In the genomic region with DNA sequence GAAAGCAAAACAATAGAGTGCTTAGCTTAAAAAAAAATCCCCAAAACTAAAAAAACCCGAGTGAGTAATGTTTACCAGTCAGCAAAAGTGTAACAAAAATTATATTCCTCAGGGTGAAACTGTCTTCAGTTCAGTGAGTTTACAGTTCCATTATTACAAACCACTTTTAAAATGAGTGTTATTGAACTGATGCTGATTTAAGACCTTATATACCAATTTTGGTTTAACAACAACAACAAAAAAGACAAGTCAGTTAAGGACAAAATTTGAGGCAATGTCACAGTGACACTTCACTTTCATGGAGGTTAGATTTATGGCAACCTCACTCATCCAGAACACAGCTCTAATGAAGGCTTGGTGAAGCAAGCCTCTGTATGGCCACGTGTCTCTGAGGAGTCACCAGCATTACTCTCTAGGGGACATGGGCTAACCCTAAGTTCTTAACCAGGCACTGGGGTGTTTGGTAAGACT, we compare ENCODE assay signal across 12 cellular contexts.
DNase-seq lines count a peak whose midpoint lies in the region; ATAC-seq and TF ChIP-seq lines count a peak whose summit lies in the region.
"Had no signal": no experiment of that assay in that cellular context is flagged by ENCODE, and none has a peak within 500 bp of the region (broad histone marks: within the 10 kb centered on the region; RNA-seq: fewer than 3 reads in every experiment).

No MANE protein-coding gene starts in this region.

- no peak for TF ChIP-seq EP300 in ovary (IDR thresholded peaks at IDR 0.05)

- H3K4ac ChIP-seq in IMR-90 (ENCODE audit: low read depth, low read length), result 0 out of 2 replicates have a peak overlapping the region, but pooled peaks have one; percentile 1

- no peaks in the 10 kb centered on the region for H3K36me3 Mint-ChIP-seq in CD14-positive monocyte
- no peaks in the 10 kb centered on the region for H3K36me3 Mint-ChIP-seq in activated CD4-positive, alpha-beta T cell treated with anti-CD3 and anti-CD28 coated beads, Interleukin-2, amount 10 ng/mL, durations not matched to agents 7 days and 5 days (ENCODE audit: low read depth)

- TF ChIP-seq CTCF in GM12865 (IDR thresholded peaks at IDR 0.05; ENCODE audit: insufficient read depth, low read depth, low read length, missing control alignments) (no peak), IMR-90 (conservative IDR thresholded peaks at IDR 0.05; ENCODE audit: low read depth, low read length) (no peak), CD14-positive monocyte (IDR thresholded peaks at IDR 0.05) (no peak), ovary (IDR thresholded peaks at IDR 0.05) (no peak)

- POLR2A ChIA-PET in IMR-90 (lab: Charles Lee; ENCODE audit: unreplicated experiment), result no interaction called here
- POLR2A ChIA-PET in activated CD4-positive, alpha-beta T cell treated with anti-CD3 and anti-CD28 coated beads, Interleukin-2, amount 10 ng/mL, durations not matched to agents 7 days and 5 days (lab: Charles Lee), result no interaction called here

- no peaks in the 10 kb centered on the region for H3K27me3 Mint-ChIP-seq in CD14-positive monocyte (ENCODE audit: low read depth in 3 of 3)
- no peaks in the 10 kb centered on the region for H3K27me3 Mint-ChIP-seq in activated CD4-positive, alpha-beta T cell treated with anti-CD3 and anti-CD28 coated beads, Interleukin-2, amount 10 ng/mL, durations not matched to agents 7 days and 5 days

- H3K36me3 ChIP-seq in IMR-90 (ENCODE audit: control insufficient read depth, insufficient read depth, low read length) (no peaks in the 10 kb centered on the region), ovary (no peaks in the 10 kb centered on the region)
- H3K36me3 ChIP-seq: breast epithelium, left lung, uterus had no signal

- no peaks in the 10 kb centered on the region for H3K4me1 Mint-ChIP-seq in CD14-positive monocyte
- H3K4me1 Mint-ChIP-seq in activated CD4-positive, alpha-beta T cell treated with anti-CD3 and anti-CD28 coated beads, Interleukin-2, amount 10 ng/mL, durations not matched to agents 7 days and 5 days, result peaks cover 2% of the 10 kb centered on the region

- H3K9ac ChIP-seq in IMR-90 (ENCODE audit: low read depth, low read length), result no peak overlapping the region

- no peaks in the 10 kb centered on the region for H4K20me1 ChIP-seq in IMR-90 (ENCODE audit: insufficient read depth, low read length)

- H3K27ac ChIP-seq in IMR-90 (ENCODE audit: insufficient read depth, low read length), result no peak overlapping the region
- H3K27ac ChIP-seq in ovary, result no peak overlapping the region
- H3K27ac ChIP-seq: breast epithelium, left lung, uterus had no signal

- TF ChIP-seq POLR2A in IMR-90 (IDR thresholded peaks at IDR 0.05; ENCODE audit: low read depth, low read length) (no peak), ovary (IDR thresholded peaks at IDR 0.05) (no peak)

- H2BK120ac ChIP-seq in IMR-90 (ENCODE audit: low read depth, low read length), result peak overlapping the region; percentile 9; the same call in 1 of the 2 replicates

- H4K8ac ChIP-seq in IMR-90 (ENCODE audit: low read depth in 2 of 2, low read length in 2 of 2), result no peak overlapping the region

- DNase-seq in GM12865 (ENCODE audit: low read depth) (peak; percentile 60), IMR-90 (no peak), CD14-positive monocyte (ENCODE audit: low spot score) (no peak), ovary (no peak)
- DNase-seq in activated CD4-positive, alpha-beta T cell treated with anti-CD3 and anti-CD28 coated beads, Interleukin-2, amount 10 ng/mL, durations not matched to agents 7 days and 5 days, result no peak
- no peak for DNase-seq in effector CD8-positive, alpha-beta T cell (lab: John Stamatoyannopoulos, UW)
- DNase-seq: left lung, NCI-H2227 treated with DMSO at 0.1 percent for 48 hours, uterus had no signal

- no peak overlapping the region for H3K4me3 Mint-ChIP-seq in CD14-positive monocyte
- H3K4me3 Mint-ChIP-seq in activated CD4-positive, alpha-beta T cell treated with anti-CD3 and anti-CD28 coated beads, Interleukin-2, amount 10 ng/mL, durations not matched to agents 7 days and 5 days, result no peak overlapping the region

- in situ Hi-C loops in IMR-90 (cut with MboI; ENCODE audit: low sequenced_read_pairs), result no loop called here

- TF ChIP-seq RAD21 in IMR-90 (IDR thresholded peaks at IDR 0.05; ENCODE audit: low read length), result no peak

- H3K9me1 ChIP-seq in IMR-90 (ENCODE audit: insufficient read depth, low read length), result no peaks in the 10 kb centered on the region

- H2AK5ac ChIP-seq in IMR-90 (ENCODE audit: low read depth, low read length), result no peak overlapping the region

- H3K79me1 ChIP-seq in IMR-90 (ENCODE audit: low read depth in 1 of 2, low read length in 2 of 2), result no peaks in the 10 kb centered on the region

- H2BK15ac ChIP-seq in IMR-90 (ENCODE audit: low read depth, low read length), result no peak overlapping the region

- no peaks in the 10 kb centered on the region for H3K9me3 ChIP-seq in IMR-90 (ENCODE audit: control insufficient read depth, insufficient read depth, low read length)
- H3K9me3 ChIP-seq in ovary, result no peaks in the 10 kb centered on the region
- H3K9me3 ChIP-seq: breast epithelium, left lung, uterus had no signal

- intact Hi-C loops in IMR-90 (cut with micrococcal nuclease) (no loop called here), CD14-positive monocyte (cut with micrococcal nuclease) (no loop called here), ovary (cut with DNase I) (no loop called here)

- no peak overlapping the region for H2BK5ac ChIP-seq in IMR-90 (ENCODE audit: low read depth, low read length, poor library complexity, severe bottlenecking)

- no peak overlapping the region for H3K23ac ChIP-seq in IMR-90 (ENCODE audit: low read depth, low read length)

- H3K9me3 Mint-ChIP-seq in CD14-positive monocyte, result peaks cover 0 to 3% (median 0%) of the 10 kb centered on the region in 7 donors
- no peaks in the 10 kb centered on the region for H3K9me3 Mint-ChIP-seq in activated CD4-positive, alpha-beta T cell treated with anti-CD3 and anti-CD28 coated beads, Interleukin-2, amount 10 ng/mL, durations not matched to agents 7 days and 5 days

- H3K4me3 ChIP-seq in GM12865 (ENCODE audit: low read depth, low read length) (no peak overlapping the region), IMR-90 (ENCODE audit: insufficient read depth, low read depth, low read length) (no peak overlapping the region), ovary (no peak overlapping the region)
- H3K4me3 ChIP-seq: breast epithelium, left lung, uterus had no signal

- no peak overlapping the region for H3K18ac ChIP-seq in IMR-90 (ENCODE audit: low read depth, low read length)

- 0 out of 2 replicates have a peak, but pooled peaks cover 2% of the 10 kb centered on the region for H3K4me1 ChIP-seq in IMR-90 (ENCODE audit: control insufficient read depth, insufficient read depth, low read length)
- H3K4me1 ChIP-seq in ovary (ENCODE audit: insufficient read depth), result no peaks in the 10 kb centered on the region
- H3K4me1 ChIP-seq: breast epithelium, uterus had no signal

- H3K14ac ChIP-seq in IMR-90 (replicated peaks; ENCODE audit: low read depth, low read length), result no peak overlapping the region

- H2BK20ac ChIP-seq in IMR-90 (ENCODE audit: low read depth, low read length), result peak overlapping the region; percentile 5; the same call in 1 of the 2 replicates

- no peak overlapping the region for H3K4me2 ChIP-seq in IMR-90 (ENCODE audit: low read depth, low read length)

- no peak overlapping the region for H4K5ac ChIP-seq in IMR-90 (ENCODE audit: low read depth, low read length)

- dilution Hi-C loops in IMR-90 (cut with HindIII; ENCODE audit: low sequenced_read_pairs, unreplicated experiment), result no loop called here

- H3K27ac Mint-ChIP-seq in CD14-positive monocyte, result no peak overlapping the region
- H3K27ac Mint-ChIP-seq in activated CD4-positive, alpha-beta T cell treated with anti-CD3 and anti-CD28 coated beads, Interleukin-2, amount 10 ng/mL, durations not matched to agents 7 days and 5 days, result no peak overlapping the region

- peak; percentile 78 for ATAC-seq in GM19455 (IDR thresholded peaks at IDR 0.05; ENCODE audit: unreplicated experiment)
- peak; percentile 79 for ATAC-seq in HG02885 (IDR thresholded peaks at IDR 0.05; ENCODE audit: poor library complexity, unreplicated experiment)
- no peak for ATAC-seq in IMR-90 (ENCODE audit: low read depth)
- ATAC-seq: left lung had no signal

- no peak overlapping the region for H2AK9ac ChIP-seq in IMR-90 (replicated peaks; ENCODE audit: low read depth, low read length, poor library complexity)

- WGBS in IMR-90 (ENCODE audit: extremely low coverage in 2 of 2, insufficient read length in 1 of 2), 2 experiments, result no CpG with 5 or more reads among the region's 2 CpGs
- WGBS in ovary, 3 donors, result 44 to 51% (median 45%) methylated on average over 2 of the region's 2 CpGs

- no peak overlapping the region for H2AFZ ChIP-seq in IMR-90 (replicated peaks; ENCODE audit: low read length, poor library complexity)

- no peak overlapping the region for H4K91ac ChIP-seq in IMR-90 (ENCODE audit: insufficient read depth, low read depth, low read length)

- no peak overlapping the region for H3K56ac ChIP-seq in IMR-90 (ENCODE audit: extremely low read depth, insufficient read depth, low read length)

- H3K27me3 ChIP-seq in IMR-90 (ENCODE audit: control insufficient read depth, insufficient read depth, low read length), result no peaks in the 10 kb centered on the region
- H3K27me3 ChIP-seq in ovary, result no peaks in the 10 kb centered on the region
- H3K27me3 ChIP-seq: breast epithelium, left lung, uterus had no signal

- CTCF ChIA-PET in IMR-90 (lab: Yijun Ruan, JAX), result interaction anchor here (1.3 kb wide), 1 partner anchor 14 kb away, joined by 4 read pairs; no protein-coding TSS in a partner anchor
- CTCF ChIA-PET in activated CD4-positive, alpha-beta T cell treated with anti-CD3 and anti-CD28 coated beads, Interleukin-2, amount 10 ng/mL, durations not matched to agents 7 days and 5 days (lab: Charles Lee), result no interaction called here

- no TSS peak for BruUV-seq in IMR-90 (replicated peaks; lab: Mats Ljungman, UMichigan)

TF ChIP-seq in IMR-90, 13 proteins besides CTCF, POLR2A, EP300 and RAD21:
- no peak for TF ChIP-seq MXI1 (IDR thresholded peaks at IDR 0.05; ENCODE audit: borderline replicate concordance, low read depth, low read length)
- TF ChIP-seq SMC3 (IDR thresholded peaks at IDR 0.05; ENCODE audit: low read depth, low read length), result no peak
- no peak for TF ChIP-seq MAFK (IDR thresholded peaks at IDR 0.05; ENCODE audit: low read depth, low read length)
- no peak for TF ChIP-seq RCOR1 (IDR thresholded peaks at IDR 0.05; ENCODE audit: insufficient replicate concordance, low read length)
- no peak for TF ChIP-seq RFX5 (IDR thresholded peaks at IDR 0.05; ENCODE audit: low read depth, low read length)
TF ChIP-seq in IMR-90: peak in this region for 0.
